8 cellular contexts compared by ENCODE assay signal in genomic region chr19:27792576-27793127, GRCh38.
DNase-seq lines count a peak whose midpoint lies in the region; FAIRE-seq and TF ChIP-seq lines count a peak whose summit lies in the region.

No MANE protein-coding gene starts in this region.

- H3K9ac ChIP-seq in ES-I3 (ENCODE audit: low read depth, low read length), result peak overlapping the region; percentile 81

- peaks cover 13% of the 10 kb centered on the region for H3K9me3 Mint-ChIP-seq in progenitor cell of endocrine pancreas (ENCODE audit: low read depth)

- no peak for DNase-seq in Peyer's patch
- DNase-seq in esophagus squamous epithelium (lab: John Stamatoyannopoulos, UW), result no peak
- DNase-seq in progenitor cell of endocrine pancreas (ENCODE audit: low spot score, unreplicated experiment), result no peak
- DNase-seq in NCI-H82 treated with DMSO at 0.1 percent for 48 hours (lab: John Stamatoyannopoulos, UW; ENCODE audit: unreplicated experiment), result no peak
- no peak for DNase-seq in frontal cortex (ENCODE audit: low spot score in 2 of 2)
- DNase-seq in activated CD4-positive, alpha-beta T cell treated with anti-CD3 and anti-CD28 coated beads, Interleukin-2, amount 50 U/mL, for 48 hours, result no peak
- DNase-seq in activated effector memory CD4-positive, alpha-beta T cell treated with anti-CD3 and anti-CD28 coated beads, Interleukin-2, amount 50 U/mL, for 16 hours, result no peak

- H3K27me3 ChIP-seq in Peyer's patch, result no peaks in the 10 kb centered on the region
- H3K27me3 ChIP-seq in esophagus squamous epithelium, result no peaks in the 10 kb centered on the region

- intact Hi-C loops in esophagus squamous epithelium (cut with DNase I), result no loop called here

- no peaks in the 10 kb centered on the region; the same call in 1 of the 2 replicates for H3K4me1 ChIP-seq in ES-I3 (ENCODE audit: insufficient read depth, low read length)
- peaks cover 0 to 19% (median 3%) of the 10 kb centered on the region in 4 donors for H3K4me1 ChIP-seq in Peyer's patch
- H3K4me1 ChIP-seq in esophagus squamous epithelium, result peaks cover 10 to 35% (median 20%) of the 10 kb centered on the region in 3 donors

- H3K36me3 Mint-ChIP-seq in progenitor cell of endocrine pancreas (ENCODE audit: insufficient read depth), result peaks cover 17% of the 10 kb centered on the region

- H3K36me3 ChIP-seq in ES-I3 (ENCODE audit: insufficient read depth, low read length) (no peaks in the 10 kb centered on the region), Peyer's patch (no peaks in the 10 kb centered on the region), esophagus squamous epithelium (peaks cover 0 to 3% (median 0%) of the 10 kb centered on the region in 3 donors)

- peak overlapping the region; percentile 76 to 93 (median 87) for H3K27ac ChIP-seq in Peyer's patch
- peak overlapping the region; percentile 88 to 98 (median 96) for H3K27ac ChIP-seq in esophagus squamous epithelium

- H3K4me3 Mint-ChIP-seq in progenitor cell of endocrine pancreas (ENCODE audit: low read depth), result peak overlapping the region; percentile 86

- H3K4me3 ChIP-seq in Peyer's patch, result peak overlapping the region; percentile 57 to 81 (median 72)
- H3K4me3 ChIP-seq in esophagus squamous epithelium, result peak overlapping the region; percentile 57 to 96 (median 87)

- TF ChIP-seq POLR2A in Peyer's patch (IDR thresholded peaks at IDR 0.05) (no peak), esophagus squamous epithelium (IDR thresholded peaks at IDR 0.05) (no peak)

- FAIRE-seq in frontal cortex (lab: Jason Lieb, UNC), result no peak

- 7 to 9% methylated on average over 6 of the region's 6 CpGs for WGBS in esophagus squamous epithelium, 2 donors

- no peak for TF ChIP-seq CTCF in Peyer's patch (IDR thresholded peaks at IDR 0.05)
- no peak for TF ChIP-seq CTCF in esophagus squamous epithelium (IDR thresholded peaks at IDR 0.05)
- no peak for TF ChIP-seq CTCF in progenitor cell of endocrine pancreas (IDR thresholded peaks at IDR 0.05; ENCODE audit: unreplicated experiment)

- no peaks in the 10 kb centered on the region for H3K27me3 Mint-ChIP-seq in progenitor cell of endocrine pancreas

- peaks cover 10% of the 10 kb centered on the region for H3K4me1 Mint-ChIP-seq in progenitor cell of endocrine pancreas (ENCODE audit: low read depth)

- H3K9me3 ChIP-seq in ES-I3 (ENCODE audit: control insufficient read depth, insufficient read depth, low read length) (no peaks in the 10 kb centered on the region), Peyer's patch (no peaks in the 10 kb centered on the region), esophagus squamous epithelium (no peaks in the 10 kb centered on the region)

- peak overlapping the region; percentile 95 for H3K27ac Mint-ChIP-seq in progenitor cell of endocrine pancreas
